19 cellular contexts compared by ENCODE assay signal in genomic region chr3:55804170-55805095, GRCh38.
"Had no signal": no experiment of that assay in that cellular context is flagged by ENCODE, and none has a peak within 500 bp of the region (broad histone marks: within the 10 kb centered on the region; RNA-seq: fewer than 3 reads in every experiment).

No MANE protein-coding gene starts in this region.

- H3K27me3 ChIP-seq: breast epithelium, gastroesophageal sphincter, heart right ventricle, suprapubic skin had no signal

- DNase-seq: activated CD4-positive, alpha-beta T cell treated with anti-CD3 and anti-CD28 coated beads, Interleukin-2, amount 50 U/mL, for 48 hours; activated naive CD4-positive, alpha-beta T cell treated with Interleukin-2 at 50 U/mL for 16 hours; aorta; heart right ventricle; islet precursor cell; mammary epithelial cell; natural killer cell; nucleus accumbens; right cardiac atrium; stimulated activated CD4-positive, alpha-beta T cell treated with anti-CD3 and anti-CD28 coated beads, Interleukin-4, amount 100 ng/mL, for 4 hours; stimulated activated CD8-positive, alpha-beta memory T cell treated with anti-CD3 and anti-CD28 coated beads, Interleukin-4, amount 100 ng/mL, for 48 hours; stimulated activated naive CD8-positive, alpha-beta T cell treated with anti-CD3 and anti-CD28 coated beads, Interleukin-15, Interleukin-2, amounts not matched to agents 100 U/mL and 50 U/mL, for 24 hours; trophoblast cell had no signal

- H3K4me1 ChIP-seq: breast epithelium, gastroesophageal sphincter, heart right ventricle, suprapubic skin had no signal

- H3K4me3 ChIP-seq: breast epithelium, gastroesophageal sphincter, heart right ventricle, skin epidermis, suprapubic skin had no signal

- H3K36me3 ChIP-seq: breast epithelium, gastroesophageal sphincter, heart right ventricle, suprapubic skin had no signal

- H3K27ac ChIP-seq: breast epithelium, gastroesophageal sphincter, heart right ventricle, skin epidermis, suprapubic skin had no signal

- ATAC-seq: activated T-helper 17 cell treated with anti-CD3 and anti-CD28 coated beads, Interleukin-2, amount 50 U/mL, for 72 hours; gastroesophageal sphincter; heart right ventricle; left lobe of liver; natural killer cell; right cardiac atrium; stimulated activated naive CD8-positive, alpha-beta T cell treated with anti-CD3 and anti-CD28 coated beads, Interleukin-15, Interleukin-2, amounts not matched to agents 100 U/mL and 50 U/mL, for 24 hours had no signal
